9 cellular contexts compared by ENCODE assay signal in genomic region chr19:13154911-13155471, GRCh38. TPM values are rescaled to one million over a fixed set of nuclear protein-coding genes. Genes with fewer than 3 reads are reported as not detected.
A peak's percentile ranks its signal among the peaks of the same experiment; 100 is the strongest.
DNase-seq lines count a peak whose midpoint lies in the region; ATAC-seq and TF ChIP-seq lines count a peak whose summit lies in the region.
"Had no signal": no experiment of that assay in that cellular context is flagged by ENCODE, and none has a peak within 500 bp of the region (broad histone marks: within the 10 kb centered on the region; RNA-seq: fewer than 3 reads in every experiment).

No MANE protein-coding gene starts in this region.

- ATAC-seq in aorta (ENCODE audit: low FRiP score) (no peak), GM21526 (IDR thresholded peaks at IDR 0.05; ENCODE audit: low FRiP score, unreplicated experiment) (no peak)

- peaks cover 42% of the 10 kb centered on the region for H3K79me2 ChIP-seq in trophoblast cell (ENCODE audit: control insufficient read depth, insufficient read depth, low read length, poor library complexity)

- H3K4me2 ChIP-seq in trophoblast cell (ENCODE audit: low read length) = peak overlapping the region; percentile 81

- peak overlapping the region; percentile 85 for H4K12ac ChIP-seq in trophoblast cell (ENCODE audit: low read depth, low read length)

- no peak for DNase-seq in HFF-Myc (ENCODE audit: extremely low read depth, low read depth)
- DNase-seq in RWPE1 (ENCODE audit: low spot score) = peak; percentile 86
- DNase-seq in activated naive CD4-positive, alpha-beta T cell (lab: John Stamatoyannopoulos, UW) = peak; percentile 37 to 68 (median 54)
- peak; percentile 72 for DNase-seq in germinal center (ENCODE audit: low spot score)
- peak; percentile 96 for DNase-seq in trophoblast cell
- peak; percentile 81 to 90 for DNase-seq in aorta

- peak overlapping the region; percentile 96 for H2AK5ac ChIP-seq in trophoblast cell (ENCODE audit: low read length)

- TF ChIP-seq CTCF in C4-2B (conservative IDR thresholded peaks at IDR 0.05) (no peak), HFF-Myc (IDR thresholded peaks at IDR 0.05; ENCODE audit: low read depth, low read length, missing control alignments) (peak; percentile 16), RWPE1 (conservative IDR thresholded peaks at IDR 0.05; ENCODE audit: low read depth) (peak; percentile 39)

- intact Hi-C loops in aorta (cut with DNase I) = loop anchor here in 1 of 2 donors (5.0 kb wide), 2 partner anchors 363 to 687 kb away; partner anchors contain the start of gene JUNB

- peak overlapping the region; percentile 92 for H4K8ac ChIP-seq in trophoblast cell (ENCODE audit: low read depth, low read length)

- peak overlapping the region; percentile 89 for H2BK5ac ChIP-seq in trophoblast cell (ENCODE audit: low read depth, low read length, poor library complexity)

- H2BK120ac ChIP-seq in trophoblast cell (ENCODE audit: insufficient read depth, low read length, poor library complexity) = peak overlapping the region; percentile 90

- H3K36me3 ChIP-seq in trophoblast cell (ENCODE audit: control insufficient read depth in 1 of 2, insufficient read depth in 2 of 2, low read length in 2 of 2) (peaks cover 0 to 8% of the 10 kb centered on the region in 2 experiments), aorta (ENCODE audit: control insufficient read depth in 1 of 2, insufficient read depth in 2 of 2, low read length in 1 of 2) (no peaks in the 10 kb centered on the region)

- peak overlapping the region; percentile 80 for H3K4ac ChIP-seq in trophoblast cell (ENCODE audit: low read depth, low read length)

- peak overlapping the region; percentile 56 for H2AFZ ChIP-seq in trophoblast cell (ENCODE audit: insufficient read depth, low read length, poor library complexity)

- no CpG with 5 or more reads among the region's 24 CpGs for WGBS in trophoblast cell (ENCODE audit: extremely low coverage, insufficient coverage, insufficient read length)
- 7 to 11% methylated on average over 24 of the region's 24 CpGs for WGBS in aorta, 2 donors

- peak overlapping the region; percentile 94 for H4K91ac ChIP-seq in trophoblast cell (ENCODE audit: low read depth, low read length)

- H3K9me3 ChIP-seq in trophoblast cell (ENCODE audit: insufficient read depth, low read depth, low read length) (peaks cover 2% of the 10 kb centered on the region), aorta (ENCODE audit: control insufficient read depth, low read length) (no peaks in the 10 kb centered on the region)

- H3K4me3 ChIP-seq in HFF-Myc (replicated peaks; ENCODE audit: low read depth, low read length) = peak overlapping the region; percentile 98
- no peak overlapping the region for H3K4me3 ChIP-seq in trophoblast cell (ENCODE audit: low read depth, low read length)
- peak overlapping the region; percentile 13 to 61 for H3K4me3 ChIP-seq in aorta (ENCODE audit: low read length in 2 of 2)

- H3K27me3 ChIP-seq in trophoblast cell (ENCODE audit: insufficient read depth, low read length) = no peaks in the 10 kb centered on the region
- H3K27me3 ChIP-seq in aorta (ENCODE audit: control insufficient read depth in 1 of 2, insufficient read depth in 2 of 2, low read length in 1 of 2) = peaks cover 0 to 3% of the 10 kb centered on the region in 2 donors

- peak overlapping the region; percentile 93 for H2BK12ac ChIP-seq in trophoblast cell (ENCODE audit: low read length)

- peak overlapping the region; percentile 94 for H3K14ac ChIP-seq in trophoblast cell (ENCODE audit: low read length)

- CTCF ChIA-PET in RWPE1 (lab: Yijun Ruan, JAX) = interaction anchor here (0.9 to 1.3 kb wide), 4 partner anchors 9 to 190 kb away, joined by 3 to 9 read pairs (median 4); no protein-coding TSS in a partner anchor

- peaks cover 13 to 16% of the 10 kb centered on the region in 2 experiments for H3K4me1 ChIP-seq in trophoblast cell (ENCODE audit: control insufficient read depth in 1 of 2, insufficient read depth in 2 of 2, low read length in 2 of 2)
- no peaks in the 10 kb centered on the region for H3K4me1 ChIP-seq in aorta (ENCODE audit: control insufficient read depth in 1 of 2, insufficient read depth in 2 of 2, low read length in 2 of 2)

- peak overlapping the region; percentile 90 for H3K18ac ChIP-seq in trophoblast cell (ENCODE audit: low read length)

- H3K79me1 ChIP-seq in trophoblast cell (ENCODE audit: low read length) = peaks cover 51% of the 10 kb centered on the region

- H3K9ac ChIP-seq in trophoblast cell (ENCODE audit: low read length) = peak overlapping the region; percentile 67

- no peak overlapping the region for H3K23ac ChIP-seq in trophoblast cell (ENCODE audit: low read length)

- POLR2A ChIA-PET in RWPE1 (lab: Yijun Ruan, JAX; ENCODE audit: low non-redundant PET) = interaction anchor here (1.3 to 2.0 kb wide), 5 partner anchors 8 to 104 kb away, joined by 3 to 9 read pairs (median 6); no protein-coding TSS in a partner anchor

- H3K27ac ChIP-seq in C4-2B = peak overlapping the region; percentile 94
- H3K27ac ChIP-seq in RWPE1 = peak overlapping the region; percentile 100
- peak overlapping the region; percentile 91 for H3K27ac ChIP-seq in trophoblast cell (ENCODE audit: low read depth, low read length)
- H3K27ac ChIP-seq in aorta (ENCODE audit: low read depth in 1 of 2, low read length in 2 of 2) = peak overlapping the region in 1 of 2 donors; percentile 68

RNA-seq across cellular contexts. Expression of gene IER2, which starts 4.8 kb away (rescaled TPM):
- polyA plus RNA-seq in trophoblast cell (2013) = 139 and 150 TPM in 2 replicates
- 100 to 1,000 TPM; 143 to 239 TPM for total RNA-seq in aorta
- 100 to 1,000 TPM in 1 of 2 donors, 10 to 100 TPM in 1; 39.7 to 269 TPM for polyA plus RNA-seq in aorta

RNA-seq across cellular contexts. Expression of gene STX10, which starts 4.8 kb away (rescaled TPM):
- polyA plus RNA-seq in trophoblast cell (2013) = 45.9 and 47.7 TPM in 2 replicates
- total RNA-seq in aorta = 10 to 100 TPM; 33.0 to 47.4 TPM
- polyA plus RNA-seq in aorta = 100 to 1,000 TPM in 1 of 2 donors, 10 to 100 TPM in 1; 70.5 to 105 TPM

RNA-seq across cellular contexts. Expression of gene NACC1, which starts 36.9 kb away (rescaled TPM):
- 149 and 154 TPM in 2 replicates for polyA plus RNA-seq in trophoblast cell (2013)
- total RNA-seq in aorta = 10 to 100 TPM; 26.0 to 37.4 TPM
- polyA plus RNA-seq in aorta = 1 to 10 TPM; 5.0 to 7.8 TPM

RNA-seq across cellular contexts. Expression of gene TRMT1, which starts 38.5 kb away (rescaled TPM):
- polyA plus RNA-seq in trophoblast cell (2013) = 26.6 and 28.8 TPM in 2 replicates
- total RNA-seq in aorta = 10 to 100 TPM; 23.9 to 26.5 TPM
- 10 to 100 TPM; 17.9 to 62.2 TPM for polyA plus RNA-seq in aorta

RNA-seq across cellular contexts. Expression of gene LYL1, which starts 52.3 kb away (rescaled TPM):
- 0.10 and 0.16 TPM in 2 replicates for polyA plus RNA-seq in trophoblast cell (2013)
- 10 to 100 TPM in 1 of 2 donors, 1 to 10 TPM in 1; 8.7 to 28.6 TPM for total RNA-seq in aorta
- 1 to 10 TPM; 7.3 to 9.3 TPM for polyA plus RNA-seq in aorta
- total RNA-seq: M059J had no signal
